8 cellular contexts compared by ENCODE assay signal in the genomic region with DNA sequence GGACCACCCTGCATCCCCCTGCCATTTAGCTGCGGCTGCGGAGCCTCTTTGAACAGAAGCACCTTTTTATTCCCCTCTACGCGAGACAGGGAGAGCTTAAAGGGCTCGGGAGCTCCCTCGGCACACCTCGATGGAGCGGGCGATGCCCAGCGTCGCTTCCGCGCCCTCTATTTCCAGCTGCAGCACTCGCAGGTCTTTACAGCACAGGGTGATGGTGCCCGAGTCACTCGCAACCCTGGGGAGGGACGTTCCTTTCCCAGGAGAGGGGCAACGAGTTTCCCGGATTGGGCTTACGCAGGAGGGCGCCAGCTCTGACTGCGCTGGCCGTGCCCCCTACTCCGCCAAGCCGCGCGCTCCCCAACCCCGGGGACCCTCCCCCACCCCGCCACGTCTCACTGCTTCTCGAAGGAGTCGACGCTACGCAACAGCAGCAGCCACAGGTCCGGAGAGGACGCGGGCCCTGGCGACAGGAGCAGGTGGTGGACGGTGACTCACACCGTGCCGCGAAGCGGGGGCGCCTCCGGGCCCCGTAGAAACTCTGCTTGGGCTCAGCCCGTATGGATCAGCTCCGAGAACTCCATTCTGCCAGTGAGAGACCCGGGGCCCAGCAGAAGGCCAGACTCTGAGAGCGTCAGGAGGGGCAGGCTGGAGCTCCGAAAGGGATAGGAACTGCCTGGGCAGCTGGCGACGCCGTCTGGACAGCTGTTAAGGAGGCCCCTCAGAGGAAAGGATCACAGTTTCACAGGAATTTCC. TPM values are rescaled to one million over a fixed set of nuclear protein-coding genes. Genes with fewer than 3 reads are reported as not detected.
DNase-seq lines count a peak whose midpoint lies in the region; ATAC-seq and FAIRE-seq lines count a peak whose summit lies in the region.

No MANE protein-coding gene starts in this region.

- peak overlapping the region; percentile 48 to 67 for H3K4me3 ChIP-seq in small intestine (ENCODE audit: low read depth in 1 of 2, low read length in 2 of 2)

- no peaks in the 10 kb centered on the region for H3K4me1 ChIP-seq in small intestine (ENCODE audit: control insufficient read depth in 2 of 2, insufficient read depth in 1 of 2, low read depth in 1 of 2, low read length in 1 of 2)

- no peaks in the 10 kb centered on the region for H3K9me3 ChIP-seq in small intestine (ENCODE audit: control insufficient read depth, low read depth)

- DNase-seq in EL (peak; percentile 64), SHP77 (lab: John Stamatoyannopoulos, UW) (peak; percentile 79 to 85), caudate nucleus (lab: John Stamatoyannopoulos, UW) (peak in 47 of 61 donors; percentile 5 to 69 (median 34)), kidney tubule cell (ENCODE audit: low spot score) (peak; percentile 83), small intestine (peak; percentile 40), SKM-1 treated with dmso at 0.1 percent for 144 hours (lab: John Stamatoyannopoulos, UW; ENCODE audit: unreplicated experiment) (no peak)

- no peaks in the 10 kb centered on the region for H3K27me3 ChIP-seq in small intestine (ENCODE audit: control insufficient read depth in 2 of 2, insufficient read depth in 2 of 2, low read length in 2 of 2)

- WGBS in small intestine, 3 donors, result 1 to 3% (median 2%) methylated on average over 53 to 54 of the region's 54 CpGs

- peak; percentile 49 for ATAC-seq in HG02678 (IDR thresholded peaks at IDR 0.05; ENCODE audit: unreplicated experiment)
- no peak for ATAC-seq in HG02763 (IDR thresholded peaks at IDR 0.05; ENCODE audit: unreplicated experiment)

- peak overlapping the region; percentile 72 for H3K27ac ChIP-seq in caudate nucleus (ENCODE audit: low read depth, low read length)
- peak overlapping the region; percentile 59 to 80 for H3K27ac ChIP-seq in small intestine (ENCODE audit: low read depth in 1 of 2, low read length in 1 of 2)

- FAIRE-seq in small intestine (lab: Jason Lieb, UNC), result no peak

- H3K36me3 ChIP-seq in small intestine (ENCODE audit: control insufficient read depth in 2 of 2, insufficient read depth in 2 of 2, low read length in 2 of 2), result no peaks in the 10 kb centered on the region

RNA-seq across cellular contexts. Expression of a gene that starts 5.8 kb away (rescaled TPM):
- 1 to 10 TPM; 1.4 to 6.4 (median 2.7) TPM for polyA plus RNA-seq in small intestine

RNA-seq across cellular contexts. Expression of a gene that starts 9.9 kb away (rescaled TPM):
- 10 to 100 TPM in 1 of 3 donors, 1 to 10 TPM in 2; 3.1 to 14.1 (median 4.0) TPM for polyA plus RNA-seq in small intestine

RNA-seq across cellular contexts. Expression of a gene that starts 19.0 kb away (rescaled TPM):
- 100 to 1,000 TPM; 162 to 234 (median 175) TPM for polyA plus RNA-seq in small intestine

RNA-seq across cellular contexts. Expression of a gene that starts 19.0 kb away (rescaled TPM):
- 10 to 100 TPM in 1 of 3 donors, 1 to 10 TPM in 2; 6.5 to 12.9 (median 8.1) TPM for polyA plus RNA-seq in small intestine

RNA-seq across cellular contexts. Expression of a gene that starts 32.3 kb away (rescaled TPM):
- polyA plus RNA-seq in small intestine, result not detected
